ENCODE assay signal across 8 cellular contexts in the genomic region with DNA sequence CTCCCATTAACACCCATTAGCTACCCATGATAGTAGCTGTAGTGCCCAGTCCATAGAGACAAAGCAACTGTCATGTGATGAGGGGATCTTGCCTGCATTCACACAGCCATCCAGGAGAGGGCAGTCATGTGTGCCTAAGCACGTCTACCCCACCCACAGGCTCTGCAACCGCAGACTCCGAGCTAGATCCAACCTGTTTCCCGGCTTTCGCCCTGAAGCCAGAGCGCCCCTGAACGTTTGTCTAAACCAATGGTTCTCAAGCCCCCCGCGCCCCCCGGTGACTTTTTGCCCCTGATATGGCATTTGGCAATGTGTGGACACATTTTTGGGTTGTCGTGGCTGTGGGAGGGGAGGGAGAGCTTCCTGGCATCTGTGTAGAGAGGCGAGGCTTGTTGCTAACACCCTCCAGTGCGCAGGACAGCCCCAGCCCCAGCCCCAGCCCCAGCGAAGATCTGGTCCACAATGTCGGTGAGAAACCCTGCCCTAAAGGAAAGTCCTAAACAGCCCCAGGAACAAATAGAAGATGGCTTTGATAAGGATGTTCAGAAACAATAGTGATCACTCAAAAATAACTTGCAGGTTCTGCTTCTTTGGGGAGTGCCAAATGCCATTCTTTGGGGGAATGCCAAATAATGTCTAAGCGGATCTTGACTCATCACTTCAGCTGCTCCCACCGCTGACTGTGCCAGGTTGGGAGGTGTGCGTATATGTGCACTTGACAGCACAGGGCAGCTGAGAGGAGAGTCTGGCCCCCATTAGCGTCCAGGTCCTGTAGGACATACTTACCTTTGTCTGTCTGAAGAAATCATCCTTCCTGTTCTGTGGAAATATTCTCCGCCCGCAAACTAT.
DNase-seq lines count a peak whose midpoint lies in the region; ATAC-seq and TF ChIP-seq lines count a peak whose summit lies in the region.

No MANE protein-coding gene starts in this region.

- H3K4me3 ChIP-seq in AG09309 (ENCODE audit: control insufficient read depth, low read depth, low read length) (peak overlapping the region; percentile 65), choroid plexus epithelial cell (ENCODE audit: low read depth, low read length) (peak overlapping the region; percentile 63)

- DNase-seq in AG09309 (ENCODE audit: low read depth) (peak; percentile 75), NCI-H2196 treated with DMSO at 0.1 percent for 48 hours (lab: John Stamatoyannopoulos, UW; ENCODE audit: unreplicated experiment) (peak; percentile 87), choroid plexus epithelial cell (ENCODE audit: low read depth) (peak; percentile 95), kidney tubule cell (ENCODE audit: low spot score) (peak; percentile 95)
- DNase-seq in activated CD4-positive, CD25-positive, alpha-beta regulatory T cell treated with anti-CD3 and anti-CD28 coated beads, Interleukin-2, amount 50 U/mL, for 16 hours (ENCODE audit: low read depth, low spot score), result peak; percentile 48
- DNase-seq in stimulated activated CD4-positive, alpha-beta T cell treated with anti-CD3 and anti-CD28 coated beads, Interleukin-15, amount 100 ng/mL, for 48 hours (ENCODE audit: low read depth in 2 of 2), result peak; percentile 64 to 72

- TF ChIP-seq CTCF in AG09309 (IDR thresholded peaks at IDR 0.05; ENCODE audit: control insufficient read depth, insufficient read depth, low read depth, low read length, missing control alignments) (peak; percentile 91), choroid plexus epithelial cell (conservative IDR thresholded peaks at IDR 0.05; ENCODE audit: low read depth, low read length) (peak; percentile 97)

- ATAC-seq in GM18873 (IDR thresholded peaks at IDR 0.05; ENCODE audit: low FRiP score, unreplicated experiment) (peak; percentile 99), HG03159 (IDR thresholded peaks at IDR 0.05; ENCODE audit: unreplicated experiment) (peak; percentile 99)

Comparison
In these comparisons a context has a peak if more than half of its experiments do, and no peak if none do; other contexts are left out.
1. Peak in every context shown above with its lines: DNase-seq, ATAC-seq and H3K4me3 ChIP-seq.